ENCODE assay signal across 35 cellular contexts in the genomic region with DNA sequence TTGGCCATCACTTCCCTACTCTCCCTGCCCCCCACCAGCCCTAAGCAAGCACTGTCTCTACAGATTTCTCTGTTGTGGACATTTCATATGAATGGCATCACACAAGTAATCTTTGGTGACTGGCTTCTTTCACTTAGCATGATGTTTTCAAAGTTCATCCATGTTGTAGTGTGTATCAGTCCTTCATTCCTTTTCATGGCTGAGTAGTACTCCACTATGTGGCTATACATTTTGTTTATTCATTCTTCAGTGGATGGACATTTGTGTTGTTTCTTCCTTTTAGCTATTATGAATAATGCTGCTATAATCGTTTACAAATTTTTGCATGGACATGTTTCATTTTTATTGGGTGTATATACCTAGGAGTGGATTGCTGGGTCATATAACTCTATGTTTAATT.
"Had no signal": no experiment of that assay in that cellular context is flagged by ENCODE, and none has a peak within 500 bp of the region (broad histone marks: within the 10 kb centered on the region; RNA-seq: fewer than 3 reads in every experiment).

No MANE protein-coding gene starts in this region.

- H3K27me3 Mint-ChIP-seq: activated B cell treated with CpG ODN at 0.5 μM for 24 hours; activated CD8-positive, alpha-beta T cell treated with anti-CD3 and anti-CD28 coated beads for 36 hours; activated naive CD8-positive, alpha-beta T cell; activated T-helper 17 cell treated with anti-CD3 and anti-CD28 coated beads, Interleukin-2, amount 50 U/mL, for 72 hours; central memory CD8-positive, alpha-beta T cell; T-helper 17 cell had no signal

- DNase-seq: activated B cell treated with CpG ODN at 0.5 μM for 24 hours; activated CD4-positive, alpha-beta T cell treated with anti-CD3 and anti-CD28 coated beads for 48 hours; activated CD4-positive, alpha-beta T cell treated with anti-CD3 and anti-CD28 coated beads, Interleukin-2, amount 50 U/mL, for 1 hour; activated CD4-positive, alpha-beta T cell treated with anti-CD3 and anti-CD28 coated beads, Interleukin-2, amount 50 U/mL, for 48 hours; activated CD8-positive, alpha-beta memory T cell treated with anti-CD3 and anti-CD28 coated beads for 24 hours; activated CD8-positive, alpha-beta T cell treated with anti-CD3 and anti-CD28 coated beads for 36 hours; activated effector memory CD4-positive, alpha-beta T cell treated with Interleukin-2 at 50 U/mL for 16 hours; activated gamma-delta T cell treated with Interleukin-2 at 50 U/mL for 16 hours; activated naive CD4-positive, alpha-beta T cell treated with anti-CD3 and anti-CD28 coated beads, Interleukin-2, amount 50 U/mL, for 16 hours; activated naive CD4-positive, alpha-beta T cell treated with Interleukin-2 at 50 U/mL for 16 hours; activated T-cell treated with anti-CD3 and anti-CD28 coated beads, Interleukin-2, amount 50 U/mL, for 4 hours; amniotic stem cell; anterior cingulate cortex; brain microvascular endothelial cell; effector memory CD4-positive, alpha-beta T cell; endodermal cell; erythroblast; foreskin keratinocyte; gastrocnemius medialis; glutamatergic neuron; heart right ventricle; T-helper 17 cell; T1000; WERI-Rb-1 had no signal

- H3K4me1 ChIP-seq: esophagus muscularis mucosa, foreskin keratinocyte, gastrocnemius medialis had no signal

- FAIRE-seq: astrocyte, bronchial epithelial cell had no signal

- H3K27me3 ChIP-seq: brain microvascular endothelial cell, dorsolateral prefrontal cortex, foreskin keratinocyte, gastrocnemius medialis had no signal

- H3K27ac ChIP-seq: brain microvascular endothelial cell, coronary artery, dorsolateral prefrontal cortex, esophagus muscularis mucosa, foreskin keratinocyte, gastrocnemius medialis, heart right ventricle, WERI-Rb-1 had no signal

- H3K4me3 ChIP-seq: coronary artery, dorsolateral prefrontal cortex, esophagus muscularis mucosa, gastrocnemius medialis, heart right ventricle had no signal

- H3K4me3 Mint-ChIP-seq: activated B cell treated with CpG ODN at 0.5 μM for 24 hours; activated CD8-positive, alpha-beta T cell treated with anti-CD3 and anti-CD28 coated beads for 36 hours; activated naive CD8-positive, alpha-beta T cell; activated T-cell treated with anti-CD3 and anti-CD28 coated beads, Interleukin-2, amount 50 U/mL, for 4 hours; activated T-helper 17 cell treated with anti-CD3 and anti-CD28 coated beads, Interleukin-2, amount 50 U/mL, for 72 hours; central memory CD8-positive, alpha-beta T cell; dendritic cell treated with granulocyte-macrophage colony-stimulating factor and Interleukin-4, amounts not matched to agents 40 ng/mL and 50 ng/mL, for 4 days; endodermal cell; T-helper 17 cell; T-helper 2 cell treated with Interferon-gamma antibody and Interleukin-4, amounts not matched to agents 5 μg/mL and 100 μg/mL, for 36 hours had no signal

- ATAC-seq: activated CD4-positive, CD25-positive, alpha-beta regulatory T cell treated with anti-CD3 and anti-CD28 coated beads, Interleukin-2, amount 50 U/mL, for 24 hours; activated CD8-positive, alpha-beta T cell treated with anti-CD3 and anti-CD28 coated beads for 36 hours; activated T-cell treated with anti-CD3 and anti-CD28 coated beads, Interleukin-2, amount 50 U/mL, for 4 hours; activated T-helper 17 cell treated with anti-CD3 and anti-CD28 coated beads, Interleukin-2, amount 50 U/mL, for 72 hours; foreskin keratinocyte; gastrocnemius medialis; T-helper 17 cell had no signal

- H3K9me3 ChIP-seq: esophagus muscularis mucosa, gastrocnemius medialis had no signal

- H3K27ac Mint-ChIP-seq: activated B cell treated with CpG ODN at 0.5 μM for 24 hours; activated CD8-positive, alpha-beta T cell treated with anti-CD3 and anti-CD28 coated beads for 36 hours; activated naive CD8-positive, alpha-beta T cell; activated T-helper 17 cell treated with anti-CD3 and anti-CD28 coated beads, Interleukin-2, amount 50 U/mL, for 72 hours; dendritic cell treated with granulocyte-macrophage colony-stimulating factor and Interleukin-4, amounts not matched to agents 40 ng/mL and 50 ng/mL, for 4 days; endodermal cell; T-helper 2 cell treated with Interferon-gamma antibody and Interleukin-4, amounts not matched to agents 5 μg/mL and 100 μg/mL, for 36 hours had no signal

- H3K36me3 ChIP-seq: gastrocnemius medialis had no signal

- H3K4me1 Mint-ChIP-seq: activated B cell treated with CpG ODN at 0.5 μM for 24 hours; activated T-helper 17 cell treated with anti-CD3 and anti-CD28 coated beads, Interleukin-2, amount 50 U/mL, for 72 hours; endodermal cell; T-helper 17 cell had no signal
